ENCODE assay signal across 1 cellular context in genomic region chr2:100881629-100882028, GRCh38.
TF ChIP-seq lines count a peak whose summit lies in the region.

No MANE protein-coding gene starts in this region.

TF ChIP-seq in endothelial cell of umbilical vein, 7 proteins besides CTCF, POLR2A, EP300 and RAD21:
- TF ChIP-seq FOS (IDR thresholded peaks at IDR 0.05; ENCODE audit: borderline replicate concordance, insufficient read depth, low read length), result no peak
